6 cellular contexts compared by ENCODE assay signal in genomic region chr2:74548285-74548918, GRCh38. TPM values are rescaled to one million over a fixed set of nuclear protein-coding genes. Genes with fewer than 3 reads are reported as not detected.
A peak's percentile ranks its signal among the peaks of the same experiment; 100 is the strongest.
DNase-seq lines count a peak whose midpoint lies in the region; ATAC-seq and TF ChIP-seq lines count a peak whose summit lies in the region.

No MANE protein-coding gene starts in this region.

- peak overlapping the region; percentile 4 to 70 (median 20) for H3K27ac Mint-ChIP-seq in nephron

- H3K27ac ChIP-seq in HUES64 (ENCODE audit: low read depth, low read length): no peak overlapping the region

- H3K9me3 Mint-ChIP-seq in nephron: no peaks in the 10 kb centered on the region

- H3K4me3 ChIP-seq in HUES64 (ENCODE audit: low read length) (peak overlapping the region; percentile 73), astrocyte of the spinal cord (ENCODE audit: low read depth, low read length) (peak overlapping the region; percentile 52)

- peaks cover 6% of the 10 kb centered on the region for H3K27me3 Mint-ChIP-seq in nephron (ENCODE audit: low read depth)

- in situ Hi-C loops in astrocyte of the spinal cord (cut with HindIII; ENCODE audit: low sequenced_read_pairs): no loop called here

- no peaks in the 10 kb centered on the region for H3K9me3 ChIP-seq in HUES64 (ENCODE audit: insufficient read depth, low read depth, low read length)

- peaks cover 37% of the 10 kb centered on the region for H3K4me1 Mint-ChIP-seq in nephron

- H3K4me3 Mint-ChIP-seq in nephron: peak overlapping the region; percentile 81 to 88 (median 87)

- no peak for ATAC-seq in HG02759 (IDR thresholded peaks at IDR 0.05; ENCODE audit: unreplicated experiment)

- H3K36me3 ChIP-seq in HUES64 (ENCODE audit: insufficient read depth, low read length): no peaks in the 10 kb centered on the region

- DNase-seq in astrocyte of the spinal cord (ENCODE audit: low read depth, low spot score) (peak; percentile 9), ureter (ENCODE audit: low spot score) (no peak), T-helper 9 cell (no peak)

- H3K4me1 ChIP-seq in HUES64 (ENCODE audit: insufficient read depth, low read length): peaks cover 14% of the 10 kb centered on the region; the same call in 1 of the 2 replicates

- H3K36me3 Mint-ChIP-seq in nephron (ENCODE audit: low read depth): peaks cover 5% of the 10 kb centered on the region

- 6% methylated on average over 28 of the region's 28 CpGs for WGBS in HUES64

- peak overlapping the region; percentile 81 for H3K9ac ChIP-seq in HUES64 (ENCODE audit: low read depth, low read length)

- H3K27me3 ChIP-seq in HUES64 (ENCODE audit: insufficient read depth, low read length): peaks cover 49% of the 10 kb centered on the region

- TF ChIP-seq CTCF in astrocyte of the spinal cord (IDR thresholded peaks at IDR 0.05; ENCODE audit: low read depth, low read length) (no peak), nephron (IDR thresholded peaks at IDR 0.05; ENCODE audit: unreplicated experiment in 3 of 3) (no peak)

RNA-seq across cellular contexts. Expression of gene LOXL3, which starts 5.3 kb away (rescaled TPM):
- polyA plus RNA-seq in HUES64 (2013, experiment 1 of 2): 12.5 TPM
- 15.6 TPM for polyA plus RNA-seq in HUES64 (2013, experiment 2 of 2)
- total RNA-seq in ureter: 6.4 TPM

RNA-seq across cellular contexts. Expression of gene DOK1, which starts 6.1 kb away (rescaled TPM):
- 8.2 TPM for polyA plus RNA-seq in HUES64 (2013, experiment 1 of 2)
- 8.4 TPM for polyA plus RNA-seq in HUES64 (2013, experiment 2 of 2)
- 11.8 TPM for total RNA-seq in ureter

RNA-seq across cellular contexts. Expression of gene HTRA2, which starts 18.7 kb away (rescaled TPM):
- 21.9 TPM for polyA plus RNA-seq in HUES64 (2013, experiment 1 of 2)
- polyA plus RNA-seq in HUES64 (2013, experiment 2 of 2): 18.5 TPM
- total RNA-seq in ureter: 22.4 TPM

RNA-seq across cellular contexts. Expression of gene AUP1, which starts 18.9 kb away (rescaled TPM):
- 83.8 TPM for polyA plus RNA-seq in HUES64 (2013, experiment 1 of 2)
- 82.1 TPM for polyA plus RNA-seq in HUES64 (2013, experiment 2 of 2)
- 98.5 TPM for total RNA-seq in ureter

RNA-seq across cellular contexts. Expression of gene DQX1, which starts 22.4 kb away (rescaled TPM):
- 0.40 TPM for polyA plus RNA-seq in HUES64 (2013, experiment 1 of 2)
- polyA plus RNA-seq in HUES64 (2013, experiment 2 of 2): 0.38 TPM
- total RNA-seq in ureter: 1.4 TPM
